ENCODE assay signal across 8 cellular contexts in genomic region chr19:2782936-2783780, GRCh38.
DNase-seq lines count a peak whose midpoint lies in the region; ATAC-seq and TF ChIP-seq lines count a peak whose summit lies in the region.

SGTA (minus strand) TSS chr19:2783273; CDS start chr19:2769068, 14,205 bp downstream.

- peak within 1 kb of the TSS; percentile 57 for H2AFZ ChIP-seq in MM.1S (ENCODE audit: low read length)

- H3K4me1 Mint-ChIP-seq in nephron progenitor cell = peaks cover 55% of the 10 kb centered on the region
- H3K4me1 Mint-ChIP-seq in stimulated activated naive CD8-positive, alpha-beta T cell treated with anti-CD3 and anti-CD28 coated beads, Interleukin-15, amount 100 ng/mL, for 72 hours = peaks cover 81% of the 10 kb centered on the region

- H3K27me3 ChIP-seq in HAP-1 (ENCODE audit: low read depth) (no peaks in the 10 kb centered on the region), MM.1S (replicated peaks; ENCODE audit: insufficient read depth, low read length) (no peaks in the 10 kb centered on the region)

- H3F3A ChIP-seq in MM.1S (ENCODE audit: insufficient read depth, low read length) = peaks cover 15% of the 10 kb centered on the region

- H3K27me3 Mint-ChIP-seq in nephron progenitor cell (ENCODE audit: low read depth, poor library complexity) = no peaks in the 10 kb centered on the region
- H3K27me3 Mint-ChIP-seq in stimulated activated naive CD8-positive, alpha-beta T cell treated with anti-CD3 and anti-CD28 coated beads, Interleukin-15, amount 100 ng/mL, for 72 hours = no peaks in the 10 kb centered on the region

- H3K4me2 ChIP-seq in MM.1S (ENCODE audit: low read depth, low read length) = peak within 1 kb of the TSS; percentile 81

- peaks cover 77% of the 10 kb centered on the region for H3K79me2 ChIP-seq in MM.1S (ENCODE audit: low read length)

- TF ChIP-seq CTCF in MM.1S (IDR thresholded peaks at IDR 0.05; ENCODE audit: low read length) (peak; percentile 54), nephron progenitor cell (IDR thresholded peaks at IDR 0.05) (peak; percentile 31)

- DNase-seq in GDM1 (lab: John Stamatoyannopoulos, UW) (peak; percentile 95), HAP-1 (ENCODE audit: low spot score in 2 of 2) (peak; percentile 98), MM.1S (peak; percentile 100), SIG-M5 (lab: John Stamatoyannopoulos, UW) (peak; percentile 79), activated gamma-delta T cell (lab: John Stamatoyannopoulos, UW) (peak; percentile 76), fibroblast of the conjunctiva (ENCODE audit: low read depth) (peak; percentile 97), nephron progenitor cell (peak; percentile 96)
- peak; percentile 95 to 98 for DNase-seq in stimulated activated naive CD8-positive, alpha-beta T cell treated with anti-CD3 and anti-CD28 coated beads, Interleukin-15, amount 100 ng/mL, for 72 hours

- in situ Hi-C loops in HAP-1 (cut with MboI; ENCODE audit: low sequenced_read_pairs) = no loop called here

- H3K4me3 ChIP-seq in HAP-1 = peak within 1 kb of the TSS; percentile 88
- H3K4me3 ChIP-seq in MM.1S (ENCODE audit: low read length) = peak within 1 kb of the TSS; percentile 81

- H3K9me3 Mint-ChIP-seq in nephron progenitor cell = peaks cover 10% of the 10 kb centered on the region
- no peaks in the 10 kb centered on the region for H3K9me3 Mint-ChIP-seq in stimulated activated naive CD8-positive, alpha-beta T cell treated with anti-CD3 and anti-CD28 coated beads, Interleukin-15, amount 100 ng/mL, for 72 hours

- ATAC-seq in stimulated activated naive CD8-positive, alpha-beta T cell treated with anti-CD3 and anti-CD28 coated beads, Interleukin-15, amount 100 ng/mL, for 72 hours = peak; percentile 88

- no peaks in the 10 kb centered on the region for H3K9me2 ChIP-seq in MM.1S (replicated peaks; ENCODE audit: insufficient read depth, low read length)

- H3K36me3 ChIP-seq in HAP-1 (replicated peaks) (peaks cover 34% of the 10 kb centered on the region), MM.1S (replicated peaks; ENCODE audit: insufficient read depth, low read length) (no peaks in the 10 kb centered on the region)

- H3K9ac ChIP-seq in MM.1S (ENCODE audit: low read length) = peak within 1 kb of the TSS; percentile 91

- peak within 1 kb of the TSS; percentile 80 for H3K27ac ChIP-seq in MM.1S (ENCODE audit: low read length)

- peak within 1 kb of the TSS; percentile 98 for H3K27ac Mint-ChIP-seq in nephron progenitor cell
- H3K27ac Mint-ChIP-seq in stimulated activated naive CD8-positive, alpha-beta T cell treated with anti-CD3 and anti-CD28 coated beads, Interleukin-15, amount 100 ng/mL, for 72 hours = peak within 1 kb of the TSS; percentile 93 to 95

- H3K36me3 Mint-ChIP-seq in nephron progenitor cell (ENCODE audit: low read depth) = peaks cover 31% of the 10 kb centered on the region

- peaks cover 10% of the 10 kb centered on the region; the same call in 1 of the 2 replicates for H4K20me1 ChIP-seq in MM.1S (ENCODE audit: insufficient read depth, low read length)

- peaks cover 20% of the 10 kb centered on the region for H3K4me1 ChIP-seq in HAP-1
- peaks cover 24% of the 10 kb centered on the region for H3K4me1 ChIP-seq in MM.1S (ENCODE audit: low read length)

- H3K9me3 ChIP-seq in HAP-1 (no peaks in the 10 kb centered on the region), MM.1S (replicated peaks; ENCODE audit: insufficient read depth, low read length) (no peaks in the 10 kb centered on the region)

- H3K4me3 Mint-ChIP-seq in nephron progenitor cell = peak within 1 kb of the TSS; percentile 92
- peak within 1 kb of the TSS; percentile 92 to 96 for H3K4me3 Mint-ChIP-seq in stimulated activated naive CD8-positive, alpha-beta T cell treated with anti-CD3 and anti-CD28 coated beads, Interleukin-15, amount 100 ng/mL, for 72 hours

Comparison
In these comparisons a context has a peak if more than half of its experiments do, and no peak if none do; other contexts are left out.
1. Peak in every context shown above with its lines: DNase-seq, ATAC-seq, H3K4me3 ChIP-seq and H3K27ac ChIP-seq.